36 cellular contexts compared by ENCODE assay signal in the genomic region with DNA sequence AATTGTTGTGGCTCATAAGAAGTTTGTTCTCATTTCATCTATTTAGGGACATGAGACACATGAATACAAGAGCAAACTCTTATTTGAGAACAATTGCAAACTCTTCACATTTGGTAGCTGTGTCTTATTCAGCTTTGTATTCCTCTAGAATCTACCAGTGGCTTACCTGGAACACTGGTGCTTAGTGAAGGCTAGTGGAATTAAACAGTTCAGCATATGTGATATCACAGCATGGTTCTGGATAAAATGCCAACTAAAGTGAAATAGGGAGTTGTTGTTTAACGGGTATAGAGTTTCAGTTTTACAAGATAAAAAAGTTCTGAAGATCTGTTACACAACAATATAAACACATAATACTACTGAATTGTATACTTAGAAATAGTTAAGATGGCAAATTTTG. TPM values are rescaled to one million over a fixed set of nuclear protein-coding genes. Genes with fewer than 3 reads are reported as not detected.
"Had no signal": no experiment of that assay in that cellular context is flagged by ENCODE, and none has a peak within 500 bp of the region (broad histone marks: within the 10 kb centered on the region; RNA-seq: fewer than 3 reads in every experiment).

No MANE protein-coding gene starts in this region.

- H3K27ac ChIP-seq: ascending aorta, body of pancreas, brain microvascular endothelial cell, breast epithelium, VCaP had no signal

- H3K27me3 ChIP-seq: ascending aorta, body of pancreas, breast epithelium had no signal

- H3K9me3 Mint-ChIP-seq: activated B cell treated with CpG ODN at 0.5 μM for 24 hours; activated CD4-positive, alpha-beta memory T cell treated with anti-CD3 and anti-CD28 coated beads for 36 hours; activated CD4-positive, alpha-beta T cell treated with anti-CD3 and anti-CD28 coated beads, Interleukin-2, amount 10 ng/mL, durations not matched to agents 24 days and 14 days; activated CD8-positive, alpha-beta T cell treated with anti-CD3 and anti-CD28 coated beads for 36 hours; activated naive CD4-positive, alpha-beta T cell treated with anti-CD3 and anti-CD28 coated beads for 36 hours; activated naive CD4-positive, alpha-beta T cell treated with anti-CD3 and anti-CD28 coated beads, Interleukin-2, amount 50 U/mL, for 24 hours; activated naive CD8-positive, alpha-beta T cell treated with anti-CD3 and anti-CD28 coated beads, Interleukin-2, amount 10 ng/mL, durations not matched to agents 7 days and 5 days; activated naive CD8-positive, alpha-beta T cell treated with anti-CD3 and anti-CD28 coated beads, Interleukin-2, amount 50 U/mL, for 24 hours; activated T-cell treated with anti-CD3 and anti-CD28 coated beads, Interleukin-2, amount 50 U/mL, for 4 hours; activated T-cell treated with anti-CD3 and anti-CD28 coated beads, Interleukin-2, amount 50 U/mL, for 72 hours; activated T-helper 1 cell treated with anti-CD3 and anti-CD28 coated beads, Interleukin-12 subunit alpha, Interleukin-12 subunit beta, Interleukin-2, Interleukin-4 antibody, amounts not matched to agents 30 ng/mL and 10 ng/mL and 1 ng/mL, durations not matched to agents 14 hours and 24 hours and 36 hours; activated T-helper 17 cell treated with anti-CD3 and anti-CD28 coated beads, Interleukin-2, amount 50 U/mL, for 72 hours; T-helper 1 cell treated with Interleukin-12 subunit alpha and Interleukin-12 subunit beta and Interleukin-4 antibody, amounts not matched to agents 30 μg/mL and 1 μg/mL, for 36 hours; T-helper 2 cell treated with Interferon-gamma antibody and Interleukin-4, amounts not matched to agents 5 μg/mL and 100 μg/mL, for 36 hours had no signal

- H3K36me3 Mint-ChIP-seq: activated CD4-positive, alpha-beta memory T cell treated with anti-CD3 and anti-CD28 coated beads for 36 hours; activated naive CD4-positive, alpha-beta T cell treated with anti-CD3 and anti-CD28 coated beads, Interleukin-2, amount 50 U/mL, for 24 hours; activated naive CD8-positive, alpha-beta T cell; activated naive CD8-positive, alpha-beta T cell treated with anti-CD3 and anti-CD28 coated beads, Interleukin-2, amount 10 ng/mL, durations not matched to agents 7 days and 5 days had no signal

- DNase-seq: activated B cell treated with CpG ODN at 0.5 μM for 24 hours; activated CD4-positive, alpha-beta memory T cell treated with anti-CD3 and anti-CD28 coated beads for 36 hours; activated CD4-positive, alpha-beta T cell treated with anti-CD3 and anti-CD28 coated beads for 4 hours; activated CD4-positive, alpha-beta T cell treated with anti-CD3 and anti-CD28 coated beads, Interleukin-2, amount 10 ng/mL, durations not matched to agents 24 days and 14 days; activated CD4-positive, alpha-beta T cell treated with anti-CD3 and anti-CD28 coated beads, Interleukin-2, amount 50 U/mL, for 1 hour; activated CD4-positive, alpha-beta T cell treated with anti-CD3 and anti-CD28 coated beads, Interleukin-2, amount 50 U/mL, for 4 hours; activated CD4-positive, CD25-positive, alpha-beta regulatory T cell treated with anti-CD3 and anti-CD28 coated beads, Interleukin-2, amount 50 U/mL, for 72 hours; activated CD8-positive, alpha-beta memory T cell treated with anti-CD3 and anti-CD28 coated beads, Interleukin-2, amount 50 U/mL, for 4 hours; activated CD8-positive, alpha-beta T cell treated with anti-CD3 and anti-CD28 coated beads for 36 hours; activated effector memory CD4-positive, alpha-beta T cell treated with anti-CD3 and anti-CD28 coated beads, Interleukin-2, amount 50 U/mL, for 16 hours; activated gamma-delta T cell treated with Interleukin-2 at 50 U/mL for 16 hours; activated naive CD4-positive, alpha-beta T cell; activated naive CD4-positive, alpha-beta T cell treated with anti-CD3 and anti-CD28 coated beads for 36 hours; activated naive CD8-positive, alpha-beta T cell treated with anti-CD3 and anti-CD28 coated beads, Interleukin-2, amount 10 ng/mL, durations not matched to agents 7 days and 5 days; activated naive CD8-positive, alpha-beta T cell treated with anti-CD3 and anti-CD28 coated beads, Interleukin-2, amount 50 U/mL, for 24 hours; activated T-cell treated with anti-CD3 and anti-CD28 coated beads for 4 hours; activated T-cell treated with anti-CD3 and anti-CD28 coated beads, Interleukin-2, amount 50 U/mL, for 1 hour; activated T-cell treated with anti-CD3 and anti-CD28 coated beads, Interleukin-2, amount 50 U/mL, for 4 hours; activated T-cell treated with anti-CD3 and anti-CD28 coated beads, Interleukin-2, amount 50 U/mL, for 72 hours; amygdala; anterior cingulate cortex; body of pancreas; brain microvascular endothelial cell; central memory CD4-positive, alpha-beta T cell; T-helper 1 cell; T-helper 2 cell; T-helper 9 cell had no signal

- H3K36me3 ChIP-seq: ascending aorta, brain microvascular endothelial cell, breast epithelium had no signal

- H3K4me3 Mint-ChIP-seq: activated B cell treated with CpG ODN at 0.5 μM for 24 hours; activated CD4-positive, alpha-beta memory T cell treated with anti-CD3 and anti-CD28 coated beads for 36 hours; activated CD4-positive, alpha-beta T cell treated with anti-CD3 and anti-CD28 coated beads, Interleukin-2, amount 10 ng/mL, durations not matched to agents 24 days and 14 days; activated CD8-positive, alpha-beta T cell treated with anti-CD3 and anti-CD28 coated beads for 36 hours; activated naive CD4-positive, alpha-beta T cell treated with anti-CD3 and anti-CD28 coated beads for 36 hours; activated naive CD4-positive, alpha-beta T cell treated with anti-CD3 and anti-CD28 coated beads, Interleukin-2, amount 50 U/mL, for 24 hours; activated naive CD8-positive, alpha-beta T cell; activated naive CD8-positive, alpha-beta T cell treated with anti-CD3 and anti-CD28 coated beads, Interleukin-2, amount 10 ng/mL, durations not matched to agents 7 days and 5 days; activated naive CD8-positive, alpha-beta T cell treated with anti-CD3 and anti-CD28 coated beads, Interleukin-2, amount 50 U/mL, for 24 hours; activated T-cell treated with anti-CD3 and anti-CD28 coated beads, Interleukin-2, amount 50 U/mL, for 4 hours; activated T-cell treated with anti-CD3 and anti-CD28 coated beads, Interleukin-2, amount 50 U/mL, for 72 hours; activated T-helper 1 cell treated with anti-CD3 and anti-CD28 coated beads, Interleukin-12 subunit alpha, Interleukin-12 subunit beta, Interleukin-2, Interleukin-4 antibody, amounts not matched to agents 30 ng/mL and 10 ng/mL and 1 ng/mL, durations not matched to agents 14 hours and 24 hours and 36 hours; activated T-helper 17 cell treated with anti-CD3 and anti-CD28 coated beads, Interleukin-2, amount 50 U/mL, for 72 hours; T-helper 1 cell treated with Interleukin-12 subunit alpha and Interleukin-12 subunit beta and Interleukin-4 antibody, amounts not matched to agents 30 μg/mL and 1 μg/mL, for 36 hours; T-helper 2 cell treated with Interferon-gamma antibody and Interleukin-4, amounts not matched to agents 5 μg/mL and 100 μg/mL, for 36 hours had no signal

- H3K4me1 Mint-ChIP-seq: activated B cell treated with CpG ODN at 0.5 μM for 24 hours; activated CD4-positive, alpha-beta T cell treated with anti-CD3 and anti-CD28 coated beads, Interleukin-2, amount 10 ng/mL, durations not matched to agents 24 days and 14 days; activated naive CD4-positive, alpha-beta T cell treated with anti-CD3 and anti-CD28 coated beads, Interleukin-2, amount 50 U/mL, for 24 hours; activated naive CD8-positive, alpha-beta T cell treated with anti-CD3 and anti-CD28 coated beads, Interleukin-2, amount 10 ng/mL, durations not matched to agents 7 days and 5 days; activated naive CD8-positive, alpha-beta T cell treated with anti-CD3 and anti-CD28 coated beads, Interleukin-2, amount 50 U/mL, for 24 hours; activated T-helper 17 cell treated with anti-CD3 and anti-CD28 coated beads, Interleukin-2, amount 50 U/mL, for 72 hours had no signal

- H3K9me3 ChIP-seq: ascending aorta, body of pancreas, breast epithelium had no signal

- H3K4me3 ChIP-seq: ascending aorta, body of pancreas, breast epithelium had no signal

- H3K27ac Mint-ChIP-seq: activated B cell treated with CpG ODN at 0.5 μM for 24 hours; activated CD4-positive, alpha-beta memory T cell treated with anti-CD3 and anti-CD28 coated beads for 36 hours; activated CD4-positive, alpha-beta T cell treated with anti-CD3 and anti-CD28 coated beads, Interleukin-2, amount 10 ng/mL, durations not matched to agents 24 days and 14 days; activated CD8-positive, alpha-beta T cell treated with anti-CD3 and anti-CD28 coated beads for 36 hours; activated naive CD4-positive, alpha-beta T cell treated with anti-CD3 and anti-CD28 coated beads for 36 hours; activated naive CD4-positive, alpha-beta T cell treated with anti-CD3 and anti-CD28 coated beads, Interleukin-2, amount 50 U/mL, for 24 hours; activated naive CD8-positive, alpha-beta T cell; activated naive CD8-positive, alpha-beta T cell treated with anti-CD3 and anti-CD28 coated beads, Interleukin-2, amount 10 ng/mL, durations not matched to agents 7 days and 5 days; activated naive CD8-positive, alpha-beta T cell treated with anti-CD3 and anti-CD28 coated beads, Interleukin-2, amount 50 U/mL, for 24 hours; activated T-cell treated with anti-CD3 and anti-CD28 coated beads, Interleukin-2, amount 50 U/mL, for 72 hours; activated T-helper 1 cell treated with anti-CD3 and anti-CD28 coated beads, Interleukin-12 subunit alpha, Interleukin-12 subunit beta, Interleukin-2, Interleukin-4 antibody, amounts not matched to agents 30 ng/mL and 10 ng/mL and 1 ng/mL, durations not matched to agents 14 hours and 24 hours and 36 hours; activated T-helper 17 cell treated with anti-CD3 and anti-CD28 coated beads, Interleukin-2, amount 50 U/mL, for 72 hours; T-helper 1 cell treated with Interleukin-12 subunit alpha and Interleukin-12 subunit beta and Interleukin-4 antibody, amounts not matched to agents 30 μg/mL and 1 μg/mL, for 36 hours; T-helper 2 cell treated with Interferon-gamma antibody and Interleukin-4, amounts not matched to agents 5 μg/mL and 100 μg/mL, for 36 hours had no signal

- H3K4me1 ChIP-seq: ascending aorta, body of pancreas, breast epithelium had no signal

RNA-seq across cellular contexts. Expression of a gene that starts 48.9 kb away (rescaled TPM):
- total RNA-seq: activated CD4-positive, alpha-beta memory T cell treated with anti-CD3 and anti-CD28 coated beads for 36 hours; activated naive CD4-positive, alpha-beta T cell treated with anti-CD3 and anti-CD28 coated beads for 36 hours had no signal
